ENCODE assay signal across 22 cellular contexts in genomic region chr17:37700881-37701280, GRCh38. TPM values are rescaled to one million over a fixed set of nuclear protein-coding genes. Genes with fewer than 3 reads are reported as not detected.
A peak's percentile ranks its signal among the peaks of the same experiment; 100 is the strongest.
DNase-seq lines count a peak whose midpoint lies in the region; ATAC-seq and TF ChIP-seq lines count a peak whose summit lies in the region.
"Had no signal": no experiment of that assay in that cellular context is flagged by ENCODE, and none has a peak within 500 bp of the region (broad histone marks: within the 10 kb centered on the region; RNA-seq: fewer than 3 reads in every experiment).

No MANE protein-coding gene starts in this region.

- POLR2A ChIA-PET in activated CD8-positive, alpha-beta T cell treated with anti-CD3 and anti-CD28 coated beads, Interleukin-2, amount 10 ng/mL, durations not matched to agents 7 days and 5 days (lab: Charles Lee): interaction anchor here (0.5 kb wide), 1 partner anchor 941 kb away, joined by 3 read pairs; no protein-coding TSS in a partner anchor
- POLR2A ChIA-PET in activated CD8-positive, alpha-beta T cell treated with anti-CD3 and anti-CD28 coated beads for 36 hours (lab: Charles Lee): no interaction called here
- POLR2A ChIA-PET in IMR-90 (lab: Charles Lee; ENCODE audit: unreplicated experiment): no interaction called here

- H2BK15ac ChIP-seq in IMR-90 (ENCODE audit: low read depth, low read length): 0 out of 3 replicates have a peak overlapping the region, but pooled peaks have one; percentile 14

- H3K36me3 ChIP-seq in IMR-90 (ENCODE audit: control insufficient read depth, insufficient read depth, low read length) (no peaks in the 10 kb centered on the region), smooth muscle cell (ENCODE audit: low read depth) (no peaks in the 10 kb centered on the region), spleen (no peaks in the 10 kb centered on the region), H7 (replicated peaks; ENCODE audit: control insufficient read depth, insufficient read depth, low read length) (no peaks in the 10 kb centered on the region)

- H3K9me3 Mint-ChIP-seq in activated CD8-positive, alpha-beta T cell treated with anti-CD3 and anti-CD28 coated beads, Interleukin-2, amount 10 ng/mL, durations not matched to agents 7 days and 5 days (ENCODE audit: insufficient read depth): no peaks in the 10 kb centered on the region
- H3K9me3 Mint-ChIP-seq in activated CD8-positive, alpha-beta T cell treated with anti-CD3 and anti-CD28 coated beads for 36 hours: no peaks in the 10 kb centered on the region
- H3K9me3 Mint-ChIP-seq: CD14-positive monocyte had no signal

- dilution Hi-C loops in IMR-90 (cut with HindIII; ENCODE audit: low sequenced_read_pairs, unreplicated experiment): no loop called here

- H2AFZ ChIP-seq in IMR-90 (replicated peaks; ENCODE audit: low read length, poor library complexity) (peak overlapping the region; percentile 9), smooth muscle cell (ENCODE audit: low read depth) (no peak overlapping the region)
- H2AFZ ChIP-seq: GM23248 had no signal

- H2BK20ac ChIP-seq in IMR-90 (ENCODE audit: low read depth, low read length): 0 out of 2 replicates have a peak overlapping the region, but pooled peaks have one; percentile 23

- H2AK5ac ChIP-seq in IMR-90 (ENCODE audit: low read depth, low read length): peak overlapping the region; percentile 7

- no peaks in the 10 kb centered on the region for H3K36me3 Mint-ChIP-seq in activated CD8-positive, alpha-beta T cell treated with anti-CD3 and anti-CD28 coated beads, Interleukin-2, amount 10 ng/mL, durations not matched to agents 7 days and 5 days (ENCODE audit: low read depth)
- H3K36me3 Mint-ChIP-seq in activated CD8-positive, alpha-beta T cell treated with anti-CD3 and anti-CD28 coated beads for 36 hours (ENCODE audit: low read depth): no peaks in the 10 kb centered on the region
- H3K36me3 Mint-ChIP-seq: CD14-positive monocyte had no signal

- H2AK9ac ChIP-seq in IMR-90 (replicated peaks; ENCODE audit: low read depth, low read length, poor library complexity): no peak overlapping the region

- H3K4me2 ChIP-seq in IMR-90 (ENCODE audit: low read depth, low read length) (no peak overlapping the region), smooth muscle cell (no peak overlapping the region)
- H3K4me2 ChIP-seq: SK-N-SH had no signal

- TF ChIP-seq POLR2A in IMR-90 (IDR thresholded peaks at IDR 0.05; ENCODE audit: low read depth, low read length) (no peak), spleen (IDR thresholded peaks at IDR 0.05) (no peak)

- H3K9ac ChIP-seq in IMR-90 (ENCODE audit: low read depth, low read length) (no peak overlapping the region), smooth muscle cell (ENCODE audit: low read depth) (no peak overlapping the region)
- H3K9ac ChIP-seq: GM23248, SK-N-SH had no signal

- no peak overlapping the region for H4K8ac ChIP-seq in IMR-90 (ENCODE audit: low read depth in 2 of 2, low read length in 2 of 2)

- no peaks in the 10 kb centered on the region for H3K79me2 ChIP-seq in smooth muscle cell (ENCODE audit: low read depth)

- TF ChIP-seq RAD21 in IMR-90 (IDR thresholded peaks at IDR 0.05; ENCODE audit: low read length): no peak

- intact Hi-C loops in activated CD8-positive, alpha-beta T cell treated with anti-CD3 and anti-CD28 coated beads for 36 hours (cut with micrococcal nuclease): no loop called here
- intact Hi-C loops in IMR-90 (cut with micrococcal nuclease): no loop called here
- intact Hi-C loops in right cardiac atrium (cut with DNase I): no loop called here
- intact Hi-C loops in spleen (cut with DNase I; ENCODE audit: low total_unique reads): loop anchor here (10.0 kb wide), 1 partner anchor 94 kb away; no protein-coding TSS in a partner anchor
- intact Hi-C loops in posterior vena cava (cut with DNase I): no loop called here

- H3K4me1 Mint-ChIP-seq in activated CD8-positive, alpha-beta T cell treated with anti-CD3 and anti-CD28 coated beads, Interleukin-2, amount 10 ng/mL, durations not matched to agents 7 days and 5 days (ENCODE audit: low read depth): peaks cover 8% of the 10 kb centered on the region
- H3K4me1 Mint-ChIP-seq in activated CD8-positive, alpha-beta T cell treated with anti-CD3 and anti-CD28 coated beads for 36 hours (ENCODE audit: low read depth): peaks cover 40% of the 10 kb centered on the region

- H3K9me3 ChIP-seq in IMR-90 (ENCODE audit: control insufficient read depth, insufficient read depth, low read length) (no peaks in the 10 kb centered on the region), right cardiac atrium (ENCODE audit: control insufficient read depth, low read length) (no peaks in the 10 kb centered on the region), smooth muscle cell (replicated peaks; ENCODE audit: low read depth) (no peaks in the 10 kb centered on the region), spleen (no peaks in the 10 kb centered on the region)
- H3K9me3 ChIP-seq: SK-N-SH had no signal

- ATAC-seq in activated CD8-positive, alpha-beta T cell treated with anti-CD3 and anti-CD28 coated beads, Interleukin-2, amount 10 ng/mL, durations not matched to agents 7 days and 5 days: no peak
- ATAC-seq in activated CD8-positive, alpha-beta T cell treated with anti-CD3 and anti-CD28 coated beads for 36 hours: no peak
- ATAC-seq in IMR-90 (ENCODE audit: low read depth) (peak; percentile 22; the same call in 1 of the 2 replicates), right cardiac atrium (peak; percentile 93)

- TF ChIP-seq CTCF in activated CD8-positive, alpha-beta T cell treated with anti-CD3 and anti-CD28 coated beads for 36 hours (IDR thresholded peaks at IDR 0.05): no peak
- TF ChIP-seq CTCF in IMR-90 (conservative IDR thresholded peaks at IDR 0.05; ENCODE audit: low read depth, low read length) (no peak), smooth muscle cell (IDR thresholded peaks at IDR 0.05; ENCODE audit: borderline replicate concordance, insufficient read depth, poor library complexity, severe bottlenecking) (no peak), spleen (IDR thresholded peaks at IDR 0.05 in 8 of 11, conservative IDR thresholded peaks at IDR 0.05 in 3 of 11) (no peak)

- H3K14ac ChIP-seq in IMR-90 (replicated peaks; ENCODE audit: low read depth, low read length): no peak overlapping the region; the same call in 1 of the 2 replicates

- in situ Hi-C loops in IMR-90 (cut with MboI; ENCODE audit: low sequenced_read_pairs): no loop called here

- H3K4me1 ChIP-seq in IMR-90 (ENCODE audit: control insufficient read depth, insufficient read depth, low read length): peaks cover 11% of the 10 kb centered on the region; the same call in 1 of the 2 replicates
- H3K4me1 ChIP-seq in right cardiac atrium (ENCODE audit: control insufficient read depth, insufficient read depth, low read length): peaks cover 2% of the 10 kb centered on the region
- no peaks in the 10 kb centered on the region for H3K4me1 ChIP-seq in smooth muscle cell (ENCODE audit: low read depth)
- H3K4me1 ChIP-seq in spleen: peaks cover 0 to 7% (median 0%) of the 10 kb centered on the region in 6 donors

- no peak overlapping the region for H3K56ac ChIP-seq in IMR-90 (ENCODE audit: extremely low read depth, insufficient read depth, low read length)

- no peak overlapping the region for H4K5ac ChIP-seq in IMR-90 (ENCODE audit: low read depth, low read length)

- peak overlapping the region; percentile 15; the same call in 1 of the 2 replicates for H3K4ac ChIP-seq in IMR-90 (ENCODE audit: low read depth, low read length)

- DNase-seq in activated CD8-positive, alpha-beta T cell treated with anti-CD3 and anti-CD28 coated beads, Interleukin-2, amount 10 ng/mL, durations not matched to agents 7 days and 5 days: no peak
- DNase-seq in activated CD8-positive, alpha-beta T cell treated with anti-CD3 and anti-CD28 coated beads for 36 hours: no peak
- DNase-seq in IMR-90: peak; percentile 36
- DNase-seq in right cardiac atrium: peak; percentile 36 to 79 (median 69)
- DNase-seq in smooth muscle cell (lab: John Stamatoyannopoulos, UW; ENCODE audit: unreplicated experiment): peak; percentile 8
- DNase-seq in spleen: no peak
- no peak for DNase-seq in H7
- DNase-seq in posterior vena cava (ENCODE audit: low spot score): no peak
- DNase-seq: DMS 273 treated with DMSO at 0.1 percent for 48 hours, GF-D8, NCI-H1092 treated with DMSO at 0.1 percent for 48 hours, NCI-H146, NCI-H2081, NCI-H446 treated with DMSO at 0.1 percent for 48 hours, SHP77 treated with DMSO at 0.1 percent for 48 hours had no signal

- H3K9me1 ChIP-seq in IMR-90 (ENCODE audit: insufficient read depth, low read length): peaks cover 14% of the 10 kb centered on the region

- no peaks in the 10 kb centered on the region for H3K79me1 ChIP-seq in IMR-90 (ENCODE audit: low read depth in 1 of 2, low read length in 2 of 2)

- H2BK5ac ChIP-seq in IMR-90 (ENCODE audit: low read depth, low read length, poor library complexity, severe bottlenecking): no peak overlapping the region

- no peaks in the 10 kb centered on the region for H3F3A ChIP-seq in smooth muscle cell (ENCODE audit: low read depth)

- H3K4me3 Mint-ChIP-seq in activated CD8-positive, alpha-beta T cell treated with anti-CD3 and anti-CD28 coated beads, Interleukin-2, amount 10 ng/mL, durations not matched to agents 7 days and 5 days: no peak overlapping the region
- H3K4me3 Mint-ChIP-seq in activated CD8-positive, alpha-beta T cell treated with anti-CD3 and anti-CD28 coated beads for 36 hours: no peak overlapping the region

- no TSS peak for BruUV-seq in IMR-90 (replicated peaks; lab: Mats Ljungman, UMichigan)

- H4K91ac ChIP-seq in IMR-90 (ENCODE audit: insufficient read depth, low read depth, low read length): no peak overlapping the region

- no peak overlapping the region for H3K18ac ChIP-seq in IMR-90 (ENCODE audit: low read depth, low read length)

- no peaks in the 10 kb centered on the region for H3K27me3 ChIP-seq in IMR-90 (ENCODE audit: control insufficient read depth, insufficient read depth, low read length)
- no peaks in the 10 kb centered on the region for H3K27me3 ChIP-seq in right cardiac atrium (ENCODE audit: control insufficient read depth, insufficient read depth)
- H3K27me3 ChIP-seq in smooth muscle cell (ENCODE audit: low read depth): peaks cover 10% of the 10 kb centered on the region
- H3K27me3 ChIP-seq in spleen (replicated peaks in 1 of 7): peaks cover 0 to 26% (median 0%) of the 10 kb centered on the region in 7 donors
- H3K27me3 ChIP-seq in H7 (ENCODE audit: control insufficient read depth, insufficient read depth, low read length): no peaks in the 10 kb centered on the region

- H4K20me1 ChIP-seq in IMR-90 (ENCODE audit: insufficient read depth, low read length) (no peaks in the 10 kb centered on the region), smooth muscle cell (ENCODE audit: low read depth) (no peaks in the 10 kb centered on the region)

- no peak overlapping the region for H2BK120ac ChIP-seq in IMR-90 (ENCODE audit: low read depth, low read length)

- H3K27me3 Mint-ChIP-seq in activated CD8-positive, alpha-beta T cell treated with anti-CD3 and anti-CD28 coated beads, Interleukin-2, amount 10 ng/mL, durations not matched to agents 7 days and 5 days (ENCODE audit: low read depth): peaks cover 29% of the 10 kb centered on the region
- H3K27me3 Mint-ChIP-seq in activated CD8-positive, alpha-beta T cell treated with anti-CD3 and anti-CD28 coated beads for 36 hours: peaks cover 13% of the 10 kb centered on the region

- no peak overlapping the region for H3K4me3 ChIP-seq in IMR-90 (ENCODE audit: insufficient read depth, low read depth, low read length)
- no peak overlapping the region for H3K4me3 ChIP-seq in right cardiac atrium (ENCODE audit: low read length)
- no peak overlapping the region for H3K4me3 ChIP-seq in smooth muscle cell
- H3K4me3 ChIP-seq in spleen: no peak overlapping the region
- H3K4me3 ChIP-seq in H7 (ENCODE audit: insufficient read depth, low read depth, low read length): no peak overlapping the region
- H3K4me3 ChIP-seq: GM12878, GM23248 had no signal

- H3K27ac ChIP-seq in IMR-90 (ENCODE audit: insufficient read depth, low read length) (no peak overlapping the region; the same call in 1 of the 2 replicates), right cardiac atrium (ENCODE audit: low read length) (peak overlapping the region; percentile 73), smooth muscle cell (ENCODE audit: low read depth) (no peak overlapping the region), spleen (no peak overlapping the region)
- H3K27ac ChIP-seq: 22Rv1, GM23248 had no signal

- H3K23ac ChIP-seq in IMR-90 (ENCODE audit: low read depth, low read length): no peak overlapping the region

- peak overlapping the region; percentile 33 for H3K27ac Mint-ChIP-seq in activated CD8-positive, alpha-beta T cell treated with anti-CD3 and anti-CD28 coated beads, Interleukin-2, amount 10 ng/mL, durations not matched to agents 7 days and 5 days
- no peak overlapping the region for H3K27ac Mint-ChIP-seq in activated CD8-positive, alpha-beta T cell treated with anti-CD3 and anti-CD28 coated beads for 36 hours

- 73% methylated on average over 2 of the region's 6 CpGs; no CpG with 5 or more reads in 1 of the 2 experiments for WGBS in IMR-90 (ENCODE audit: extremely low coverage in 2 of 2, insufficient read length in 1 of 2), 2 experiments
- WGBS in right cardiac atrium: 43% methylated on average over 6 of the region's 6 CpGs
- WGBS in smooth muscle cell (ENCODE audit: low lambda C conversion rate): 43% methylated on average over 6 of the region's 6 CpGs
- 83 to 92% (median 85%) methylated on average over 6 of the region's 6 CpGs for WGBS in spleen, 5 donors

- CTCF ChIA-PET in activated CD8-positive, alpha-beta T cell treated with anti-CD3 and anti-CD28 coated beads, Interleukin-2, amount 10 ng/mL, durations not matched to agents 7 days and 5 days (lab: Charles Lee): interaction anchor here (0.8 to 5.2 kb wide), 11 partner anchors 9 to 115 kb away, joined by 3 to 61 read pairs (median 5); partner anchors contain the start of genes HNF1B and SYNRG
- CTCF ChIA-PET in activated CD8-positive, alpha-beta T cell treated with anti-CD3 and anti-CD28 coated beads for 36 hours (lab: Charles Lee): interaction anchor here (0.6 to 4.8 kb wide), 6 partner anchors 17 to 115 kb away, joined by 3 to 40 read pairs (median 4); no protein-coding TSS in a partner anchor
- CTCF ChIA-PET in IMR-90 (lab: Yijun Ruan, JAX): interaction anchor here (0.5 kb wide), 1 partner anchor 52 kb away, joined by 3 read pairs; no protein-coding TSS in a partner anchor

RNA-seq across cellular contexts. Expression of gene HNF1B, which starts 44.0 kb away (rescaled TPM):
- not detected for total RNA-seq in activated CD8-positive, alpha-beta T cell treated with anti-CD3 and anti-CD28 coated beads, Interleukin-2, amount 10 ng/mL, durations not matched to agents 7 days and 5 days
- total RNA-seq in activated CD8-positive, alpha-beta T cell treated with anti-CD3 and anti-CD28 coated beads for 36 hours: under 1 TPM; 0.59 to 0.60 TPM
- total RNA-seq in IMR-90 (2012; rRNA removed) (not detected in 2 replicates), right cardiac atrium (not detected), smooth muscle cell (not detected in 2 replicates), spleen (not detected), posterior vena cava (not detected)
- polyA plus RNA-seq in IMR-90 (2012; rRNA removed) (not detected in 2 replicates), right cardiac atrium (not detected), smooth muscle cell (not detected in 2 replicates), spleen (under 1 TPM; 0.06 to 0.12 (median 0.07) TPM)
- not detected in 2 replicates for polyA plus RNA-seq in IMR-90 (2012; cell fraction: cytosol; rRNA removed)
- 0.05 TPM in 1 of 2 replicates, not detected in the other for polyA plus RNA-seq in IMR-90 (2012; cell fraction: nucleus; rRNA removed; ENCODE audit: low replicate concordance)
- 0.30 and 1.1 TPM in 2 replicates for total RNA-seq in H7 (2014; rRNA removed; shearing (Covaris generic))
- total RNA-seq: GM23248, LHCN-M2, OCI-LY7 had no signal
- polyA plus RNA-seq: CD14-positive monocyte, GM23248, SK-N-SH had no signal

RNA-seq across cellular contexts. Expression of gene DDX52, which starts 57.6 kb away (rescaled TPM):
- total RNA-seq in activated CD8-positive, alpha-beta T cell treated with anti-CD3 and anti-CD28 coated beads, Interleukin-2, amount 10 ng/mL, durations not matched to agents 7 days and 5 days: 10 to 100 TPM; 28.2 to 28.6 TPM
- total RNA-seq in activated CD8-positive, alpha-beta T cell treated with anti-CD3 and anti-CD28 coated beads for 36 hours: 10 to 100 TPM; 33.1 to 34.5 TPM
- 26.7 and 32.2 TPM in 2 replicates for total RNA-seq in IMR-90 (2012; rRNA removed)
- 11.2 and 12.5 TPM in 2 replicates for polyA plus RNA-seq in IMR-90 (2012; rRNA removed)
- polyA plus RNA-seq in IMR-90 (2012; cell fraction: cytosol; rRNA removed): 1.4 and 1.9 TPM in 2 replicates
- 3.3 and 28.4 TPM in 2 replicates for polyA plus RNA-seq in IMR-90 (2012; cell fraction: nucleus; rRNA removed; ENCODE audit: low replicate concordance)
- total RNA-seq in right cardiac atrium: 10 to 100 TPM; 14.3 to 16.5 (median 15.5) TPM
- 8.7 TPM for polyA plus RNA-seq in right cardiac atrium
- 26.0 and 28.2 TPM in 2 replicates for total RNA-seq in smooth muscle cell
- 18.7 and 24.0 TPM in 2 replicates for polyA plus RNA-seq in smooth muscle cell
- 10 to 100 TPM; 18.2 to 28.1 (median 20.9) TPM for total RNA-seq in spleen
- polyA plus RNA-seq in spleen: 10 to 100 TPM in 1 of 3 donors, 1 to 10 TPM in 2; 7.8 to 11.1 (median 8.3) TPM
- 23.6 and 30.8 TPM in 2 replicates for total RNA-seq in H7 (2014; rRNA removed; shearing (Covaris generic))
- total RNA-seq in posterior vena cava: 10 to 100 TPM; 16.8 to 20.7 TPM

Comparison
In these comparisons a context has a peak if more than half of its experiments do, and no peak if none do; other contexts are left out.
1. ATAC-seq: peak in IMR-90 (single experiment) and right cardiac atrium (2 of 2); none in activated CD8-positive, alpha-beta T cell treated with anti-CD3 and anti-CD28 coated beads, Interleukin-2, amount 10 ng/mL, durations not matched to agents 7 days and 5 days (single experiment) and activated CD8-positive, alpha-beta T cell treated with anti-CD3 and anti-CD28 coated beads for 36 hours (single experiment).
2. DNase-seq: peak in IMR-90 (single experiment), right cardiac atrium (3 of 3) and smooth muscle cell (single experiment); none in activated CD8-positive, alpha-beta T cell treated with anti-CD3 and anti-CD28 coated beads, Interleukin-2, amount 10 ng/mL, durations not matched to agents 7 days and 5 days (single experiment), activated CD8-positive, alpha-beta T cell treated with anti-CD3 and anti-CD28 coated beads for 36 hours (single experiment), spleen (single experiment), H7 (single experiment) and posterior vena cava (single experiment).